In the genomic region with DNA sequence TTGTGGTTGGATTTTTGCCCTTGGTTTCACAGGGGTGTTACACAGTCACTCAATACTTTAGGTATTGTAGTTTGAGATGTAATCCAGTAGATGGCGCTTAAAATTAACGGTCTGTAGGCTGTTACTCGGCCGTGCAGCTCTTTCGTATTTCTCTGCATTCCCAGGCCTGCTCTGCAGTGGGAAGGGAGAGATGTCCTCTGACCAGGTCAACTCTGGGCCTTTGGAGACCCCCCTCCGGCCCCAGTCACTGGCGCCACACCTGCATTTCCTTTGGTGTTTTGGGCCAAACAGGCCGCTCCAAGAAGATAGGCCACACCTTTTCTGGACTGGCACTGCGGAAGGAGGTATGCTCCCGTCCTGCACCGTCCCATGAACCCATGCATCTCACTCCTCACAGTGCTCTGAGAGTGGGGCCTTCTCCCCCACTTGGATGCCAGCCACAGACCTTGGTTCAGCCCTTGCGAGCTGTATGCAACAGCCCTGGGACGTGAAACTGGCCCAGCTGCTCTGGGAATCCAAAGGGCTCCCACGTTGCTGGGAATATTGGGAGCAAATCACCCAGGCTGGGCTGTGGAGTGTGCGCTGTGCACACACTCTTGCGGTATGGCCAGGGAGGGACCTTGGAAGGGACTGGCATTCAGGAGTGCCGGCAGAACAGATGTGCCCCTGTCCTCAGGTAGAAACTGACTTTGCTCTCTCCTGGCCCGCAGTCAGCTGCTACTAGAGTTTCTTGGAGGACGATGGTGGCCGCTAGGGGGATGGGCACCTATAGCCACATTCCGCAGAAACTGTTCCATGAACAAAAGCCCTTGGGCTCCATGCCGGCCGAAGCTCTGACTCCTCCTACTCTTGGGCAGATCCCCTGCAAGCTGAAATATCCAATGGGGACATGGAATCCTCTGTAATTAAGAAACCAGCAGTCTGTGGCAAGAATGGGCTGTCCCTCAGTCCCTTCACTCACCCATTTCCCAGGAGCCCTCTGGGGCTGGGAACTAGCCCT, we compare ENCODE assay signal across 8 cellular contexts.
A peak's percentile ranks its signal among the peaks of the same experiment; 100 is the strongest.
DNase-seq lines count a peak whose midpoint lies in the region; ATAC-seq, FAIRE-seq and TF ChIP-seq lines count a peak whose summit lies in the region.

No MANE protein-coding gene starts in this region.

- H2BK15ac ChIP-seq in mesendoderm (replicated peaks; ENCODE audit: low read depth), result no peak overlapping the region

- H3K4me1 ChIP-seq in mesendoderm (ENCODE audit: control insufficient read depth, low read depth, low read length), result no peaks in the 10 kb centered on the region

- DNase-seq in AML-193 (lab: John Stamatoyannopoulos, UW) (peak; percentile 58 to 66), NCI-H526 treated with DMSO at 0.1 percent for 48 hours (lab: John Stamatoyannopoulos, UW) (peak; percentile 1), chondrocyte (ENCODE audit: low spot score) (peak; percentile 71), mesendoderm (peak; percentile 79), GM12892 (ENCODE audit: insufficient read length) (no peak)
- no peak for DNase-seq in activated naive CD4-positive, alpha-beta T cell treated with Interleukin-2 at 50 U/mL for 16 hours

- no peak overlapping the region for H2BK120ac ChIP-seq in mesendoderm (ENCODE audit: low read depth, low read length)

- FAIRE-seq in GM12892 (lab: Jason Lieb, UNC), result no peak

- WGBS in mesendoderm (ENCODE audit: extremely low coverage, insufficient coverage, low lambda C conversion rate), result no CpG with 5 or more reads among the region's 23 CpGs

- no peaks in the 10 kb centered on the region for H3K36me3 Mint-ChIP-seq in chondrocyte (ENCODE audit: low read depth)

- no peak overlapping the region for H3K4me3 Mint-ChIP-seq in chondrocyte (ENCODE audit: unreplicated experiment)

- ATAC-seq in GM19025 (IDR thresholded peaks at IDR 0.05; ENCODE audit: low read depth, unreplicated experiment) (peak; percentile 75), HG03108 (IDR thresholded peaks at IDR 0.05; ENCODE audit: unreplicated experiment) (peak; percentile 66)

- H3K18ac ChIP-seq in mesendoderm (ENCODE audit: low read length), result peak overlapping the region; percentile 60

- H3K4me3 ChIP-seq in mesendoderm (ENCODE audit: low read length), result no peak overlapping the region

- H3K4me1 Mint-ChIP-seq in chondrocyte (ENCODE audit: low read depth), result no peaks in the 10 kb centered on the region

- H3K27me3 Mint-ChIP-seq in chondrocyte (ENCODE audit: low read depth), result peaks cover 5% of the 10 kb centered on the region

- no peaks in the 10 kb centered on the region for H3K36me3 ChIP-seq in mesendoderm (ENCODE audit: control insufficient read depth, insufficient read depth, low read length)

- H4K8ac ChIP-seq in mesendoderm (ENCODE audit: low read depth, low read length), result no peak overlapping the region

- TF ChIP-seq CTCF in chondrocyte (IDR thresholded peaks at IDR 0.05), result peak; percentile 84

- H3K79me1 ChIP-seq in mesendoderm (ENCODE audit: low read length), result no peaks in the 10 kb centered on the region

- H3K9ac ChIP-seq in mesendoderm (ENCODE audit: low read length), result no peak overlapping the region

- no peak overlapping the region for H2AK5ac ChIP-seq in mesendoderm (ENCODE audit: low read length)

- H3K4me2 ChIP-seq in mesendoderm (ENCODE audit: low read length), result no peak overlapping the region

- no peaks in the 10 kb centered on the region for H3K27me3 ChIP-seq in mesendoderm (ENCODE audit: insufficient read depth, low read length, poor library complexity)

- no peak overlapping the region for H3K23ac ChIP-seq in mesendoderm (ENCODE audit: low read length)

- H3K27ac Mint-ChIP-seq in chondrocyte (ENCODE audit: unreplicated experiment), result no peak overlapping the region

- H4K5ac ChIP-seq in mesendoderm (ENCODE audit: low read length), result no peak overlapping the region

- H3K4ac ChIP-seq in mesendoderm (ENCODE audit: low read depth, low read length), result no peak overlapping the region

- H3K9me3 Mint-ChIP-seq in chondrocyte (ENCODE audit: low read depth), result peaks cover 5% of the 10 kb centered on the region

- H3K56ac ChIP-seq in mesendoderm (ENCODE audit: low read length), result no peak overlapping the region

- no peak overlapping the region for H3K27ac ChIP-seq in mesendoderm (ENCODE audit: low read depth, low read length)

- no peak for TF ChIP-seq POLR2A in GM12892 (IDR thresholded peaks at IDR 0.05; ENCODE audit: low read depth, low read length)

- no peaks in the 10 kb centered on the region for H3K79me2 ChIP-seq in mesendoderm (ENCODE audit: control insufficient read depth, insufficient read depth, low read length)

- H2BK5ac ChIP-seq in mesendoderm (ENCODE audit: low read length), result no peak overlapping the region

Comparison
In these comparisons a context has a peak if more than half of its experiments do, and no peak if none do; other contexts are left out.
1. DNase-seq: peak in AML-193 (2 of 2), NCI-H526 treated with DMSO at 0.1 percent for 48 hours (single experiment), chondrocyte (single experiment) and mesendoderm (single experiment); none in activated naive CD4-positive, alpha-beta T cell treated with Interleukin-2 at 50 U/mL for 16 hours (single experiment) and GM12892 (single experiment).